18 cellular contexts compared by ENCODE assay signal in genomic region chr10:10626734-10627133, GRCh38.
A peak's percentile ranks its signal among the peaks of the same experiment; 100 is the strongest.
DNase-seq lines count a peak whose midpoint lies in the region; ATAC-seq and TF ChIP-seq lines count a peak whose summit lies in the region.
"Had no signal": no experiment of that assay in that cellular context is flagged by ENCODE, and none has a peak within 500 bp of the region (broad histone marks: within the 10 kb centered on the region; RNA-seq: fewer than 3 reads in every experiment).

No MANE protein-coding gene starts in this region.

- H3K27ac ChIP-seq in left ventricle myocardium inferior (replicated peaks) (peak overlapping the region; percentile 84), tibial artery (no peak overlapping the region)
- H3K27ac ChIP-seq: BLaER1 treated with 17β-estradiol and CSF1 and Interleukin-3, amounts not matched to agents 10 nM and 100 nM had no signal

- no peaks in the 10 kb centered on the region for H3K27me3 ChIP-seq in left ventricle myocardium inferior (ENCODE audit: low read depth)
- H3K27me3 ChIP-seq in tibial artery: no peaks in the 10 kb centered on the region
- H3K27me3 ChIP-seq: BLaER1 treated with 17β-estradiol and CSF1 and Interleukin-3, amounts not matched to agents 10 nM and 100 nM had no signal

- H3K36me3 Mint-ChIP-seq in brain: no peaks in the 10 kb centered on the region
- H3K36me3 Mint-ChIP-seq: CD8-positive, alpha-beta T cell; IgD-negative memory B cell had no signal

- no peak overlapping the region for H3K4me3 Mint-ChIP-seq in brain
- H3K4me3 Mint-ChIP-seq: B cell; CD8-positive, alpha-beta T cell; H9; IgD-negative memory B cell had no signal

- no peaks in the 10 kb centered on the region for H3K27me3 Mint-ChIP-seq in brain
- H3K27me3 Mint-ChIP-seq: B cell, IgD-negative memory B cell had no signal

- TF ChIP-seq CTCF in left ventricle myocardium inferior (IDR thresholded peaks at IDR 0.05; ENCODE audit: borderline replicate concordance) (no peak), brain (conservative IDR thresholded peaks at IDR 0.05) (no peak), fibroblast of the aortic adventitia (IDR thresholded peaks at IDR 0.05; ENCODE audit: insufficient read depth, low read length) (no peak), retinal pigment epithelial cell (conservative IDR thresholded peaks at IDR 0.05; ENCODE audit: low read depth, low read length) (no peak), tibial artery (IDR thresholded peaks at IDR 0.05) (no peak)

- H3K9me3 Mint-ChIP-seq in brain: peaks cover 0 to 3% (median 0%) of the 10 kb centered on the region in 5 experiments
- H3K9me3 Mint-ChIP-seq: CD8-positive, alpha-beta T cell; H9; IgD-negative memory B cell had no signal

- H3K36me3 ChIP-seq in left ventricle myocardium inferior (no peaks in the 10 kb centered on the region), tibial artery (no peaks in the 10 kb centered on the region)
- H3K36me3 ChIP-seq: BLaER1 treated with 17β-estradiol and CSF1 and Interleukin-3, amounts not matched to agents 10 nM and 100 nM had no signal

- no peak for ATAC-seq in left cardiac atrium
- ATAC-seq: CD8-positive, alpha-beta T cell; GM12878 had no signal

- H3K27ac Mint-ChIP-seq in brain: peak overlapping the region in 3 of 5 experiments; percentile 33 to 98 (median 64)
- H3K27ac Mint-ChIP-seq: B cell; CD8-positive, alpha-beta T cell; IgD-negative memory B cell had no signal

- H3K9me3 ChIP-seq in left ventricle myocardium inferior (replicated peaks) (no peaks in the 10 kb centered on the region), tibial artery (no peaks in the 10 kb centered on the region)
- H3K9me3 ChIP-seq: BLaER1 treated with 17β-estradiol and CSF1 and Interleukin-3, amounts not matched to agents 10 nM and 100 nM had no signal

- DNase-seq in left ventricle myocardium inferior (no peak), left cardiac atrium (no peak), fibroblast of the aortic adventitia (ENCODE audit: low read depth) (peak; percentile 7), retinal pigment epithelial cell (ENCODE audit: low read depth) (peak; percentile 72), tibial artery (no peak)
- no peak for DNase-seq in activated CD4-positive, alpha-beta T cell treated with anti-CD3 and anti-CD28 coated beads, Interleukin-2, amount 50 U/mL, for 48 hours
- DNase-seq: Calu3; CD8-positive, alpha-beta T cell; DMS53; DND-41; EL; GOT3; H9 had no signal

- H3K4me3 ChIP-seq in left ventricle myocardium inferior (no peak overlapping the region), fibroblast of the aortic adventitia (ENCODE audit: low read depth, low read length) (no peak overlapping the region), retinal pigment epithelial cell (ENCODE audit: low read length) (no peak overlapping the region), tibial artery (no peak overlapping the region)
- H3K4me3 ChIP-seq: BLaER1 treated with 17β-estradiol and CSF1 and Interleukin-3, amounts not matched to agents 10 nM and 100 nM; GM12878 had no signal

- H3K4me1 Mint-ChIP-seq in brain: peaks cover 79% of the 10 kb centered on the region
- H3K4me1 Mint-ChIP-seq: B cell, IgD-negative memory B cell had no signal

- intact Hi-C loops in left ventricle myocardium inferior (cut with micrococcal nuclease): no loop called here
- intact Hi-C loops in left cardiac atrium (cut with DNase I): no loop called here
- intact Hi-C loops in tibial artery (cut with DNase I; ENCODE audit: low total_unique reads): no loop called here

- H3K4me1 ChIP-seq in left ventricle myocardium inferior (peaks cover 56% of the 10 kb centered on the region), tibial artery (peaks cover 0 to 10% (median 0%) of the 10 kb centered on the region in 4 donors)

Comparison
In these comparisons a context has a peak if more than half of its experiments do, and no peak if none do; other contexts are left out.
1. DNase-seq: peak in fibroblast of the aortic adventitia (single experiment) and retinal pigment epithelial cell (single experiment); none in left ventricle myocardium inferior (single experiment), left cardiac atrium (single experiment), tibial artery (0 of 2) and activated CD4-positive, alpha-beta T cell treated with anti-CD3 and anti-CD28 coated beads, Interleukin-2, amount 50 U/mL, for 48 hours (0 of 2).